Comparison of ENCODE assay signal across 7 cellular contexts in genomic region chr6:143246166-143246775, GRCh38.
DNase-seq lines count a peak whose midpoint lies in the region; ATAC-seq and TF ChIP-seq lines count a peak whose summit lies in the region.
"Not testable (repeated sequence)": the region's sequence is repeated elsewhere in the genome, so short reads cannot be mapped to it uniquely, and the experiment has no call there.

No MANE protein-coding gene starts in this region.

- H3K36me3 Mint-ChIP-seq in activated CD8-positive, alpha-beta T cell treated with anti-CD3 and anti-CD28 coated beads for 36 hours (ENCODE audit: low read depth); endothelial cell (ENCODE audit: low read depth, unreplicated experiment): not testable (repeated sequence)

- peaks cover 11% of the 10 kb centered on the region for H3K4me1 Mint-ChIP-seq in activated CD8-positive, alpha-beta T cell treated with anti-CD3 and anti-CD28 coated beads for 36 hours (ENCODE audit: low read depth)
- not testable (repeated sequence) for H3K4me1 Mint-ChIP-seq in endothelial cell (ENCODE audit: unreplicated experiment)

- intact Hi-C loops in activated CD8-positive, alpha-beta T cell treated with anti-CD3 and anti-CD28 coated beads for 36 hours (cut with micrococcal nuclease) = not testable (repeated sequence)

- POLR2A ChIA-PET in activated CD8-positive, alpha-beta T cell treated with anti-CD3 and anti-CD28 coated beads for 36 hours (lab: Charles Lee) = not testable (repeated sequence)

- not testable (repeated sequence) for H3K27me3 Mint-ChIP-seq in activated CD8-positive, alpha-beta T cell treated with anti-CD3 and anti-CD28 coated beads for 36 hours; endothelial cell (ENCODE audit: unreplicated experiment)

- H3K9me3 Mint-ChIP-seq in activated CD8-positive, alpha-beta T cell treated with anti-CD3 and anti-CD28 coated beads for 36 hours; endothelial cell (ENCODE audit: unreplicated experiment): not testable (repeated sequence)

- not testable (repeated sequence) for ATAC-seq in activated CD8-positive, alpha-beta T cell treated with anti-CD3 and anti-CD28 coated beads for 36 hours

- H3K4me3 Mint-ChIP-seq in activated CD8-positive, alpha-beta T cell treated with anti-CD3 and anti-CD28 coated beads for 36 hours; endothelial cell (ENCODE audit: unreplicated experiment): not testable (repeated sequence)

- not testable (repeated sequence) for TF ChIP-seq CTCF in AG10803 (conservative IDR thresholded peaks at IDR 0.05; ENCODE audit: low read length); activated CD8-positive, alpha-beta T cell treated with anti-CD3 and anti-CD28 coated beads for 36 hours (IDR thresholded peaks at IDR 0.05); endothelial cell (IDR thresholded peaks at IDR 0.05; ENCODE audit: unreplicated experiment); fibroblast of the aortic adventitia (IDR thresholded peaks at IDR 0.05; ENCODE audit: insufficient read depth, low read length)

- CTCF ChIA-PET in activated CD8-positive, alpha-beta T cell treated with anti-CD3 and anti-CD28 coated beads for 36 hours (lab: Charles Lee) = not testable (repeated sequence)

- DNase-seq in AG10803 (ENCODE audit: low read depth) (peak; percentile 80), GM03348 (ENCODE audit: low spot score) (peak; percentile 25), OCI-M1 (lab: John Stamatoyannopoulos, UW) (peak; percentile 46), astrocyte of the hippocampus (ENCODE audit: low read depth, low spot score) (peak; percentile 40), fibroblast of the aortic adventitia (ENCODE audit: low read depth) (peak; percentile 44)
- DNase-seq in activated CD8-positive, alpha-beta T cell treated with anti-CD3 and anti-CD28 coated beads for 36 hours = peak; percentile 5
- not testable (repeated sequence) for DNase-seq in endothelial cell (ENCODE audit: low spot score)

- not testable (repeated sequence) for H3K27ac Mint-ChIP-seq in activated CD8-positive, alpha-beta T cell treated with anti-CD3 and anti-CD28 coated beads for 36 hours
- peak overlapping the region; percentile 48 for H3K27ac Mint-ChIP-seq in endothelial cell (ENCODE audit: unreplicated experiment)

- not testable (repeated sequence) for H3K4me3 ChIP-seq in AG10803 (ENCODE audit: low read length); fibroblast of the aortic adventitia (ENCODE audit: low read depth, low read length)
